ENCODE assay signal across 9 cellular contexts in genomic region chr11:116217006-116217405, GRCh38.
DNase-seq lines count a peak whose midpoint lies in the region; ATAC-seq and TF ChIP-seq lines count a peak whose summit lies in the region.
"Had no signal": no experiment of that assay in that cellular context is flagged by ENCODE, and none has a peak within 500 bp of the region (broad histone marks: within the 10 kb centered on the region; RNA-seq: fewer than 3 reads in every experiment).

No MANE protein-coding gene starts in this region.

- H3K4me3 ChIP-seq in BJ (ENCODE audit: low read depth, low read length) = no peak overlapping the region
- no peak overlapping the region for H3K4me3 ChIP-seq in foreskin fibroblast (ENCODE audit: low read depth in 1 of 2, low read length in 2 of 2)
- no peak overlapping the region for H3K4me3 ChIP-seq in spleen

- H3K36me3 ChIP-seq in BJ (ENCODE audit: control insufficient read depth, insufficient read depth, low read length) (no peaks in the 10 kb centered on the region), spleen (no peaks in the 10 kb centered on the region)

- CTCF ChIA-PET in BJ (lab: Yijun Ruan, JAX) = interaction anchor here (0.6 to 4.2 kb wide), 16 partner anchors 9 to 1442 kb away, joined by 3 to 20 read pairs (median 4); no protein-coding TSS in a partner anchor

- intact Hi-C loops in spleen (cut with DNase I; ENCODE audit: low total_unique reads) = no loop called here

- TF ChIP-seq POLR2A in spleen (IDR thresholded peaks at IDR 0.05) = no peak

- TF ChIP-seq CTCF in BJ (IDR thresholded peaks at IDR 0.05; ENCODE audit: insufficient read depth, low read depth, low read length) = peak; percentile 83
- peak; percentile 69 for TF ChIP-seq CTCF in GM12874 (IDR thresholded peaks at IDR 0.05; ENCODE audit: insufficient read depth, low read depth, low read length)
- TF ChIP-seq CTCF in foreskin fibroblast (IDR thresholded peaks at IDR 0.05; ENCODE audit: low read depth, low read length) = peak; percentile 69
- TF ChIP-seq CTCF in spleen (IDR thresholded peaks at IDR 0.05 in 8 of 11, conservative IDR thresholded peaks at IDR 0.05 in 3 of 11) = peak in 8 of 11 experiments; percentile 7 to 71 (median 38)

- H3K27ac ChIP-seq in spleen = no peak overlapping the region
- H3K27ac ChIP-seq: KMS-11 had no signal

- DNase-seq in BJ (ENCODE audit: low read depth) = no peak
- peak; percentile 35 for DNase-seq in SKM-1 (lab: John Stamatoyannopoulos, UW; ENCODE audit: unreplicated experiment)
- DNase-seq in foreskin fibroblast = peak in 1 of 2 donors; percentile 8
- no peak for DNase-seq in spleen
- no peak for DNase-seq in germinal center (ENCODE audit: low spot score)
- no peak for DNase-seq in GOT3 (lab: John Stamatoyannopoulos, UW)

- H3K27me3 ChIP-seq in BJ (ENCODE audit: control insufficient read depth, insufficient read depth, low read length) (no peaks in the 10 kb centered on the region), spleen (replicated peaks in 1 of 7) (peaks cover 0 to 4% (median 0%) of the 10 kb centered on the region in 7 donors)

- WGBS in spleen, 5 donors = 4 to 44% (median 5%) methylated on average over 6 of the region's 6 CpGs

- no peaks in the 10 kb centered on the region for H3K4me1 ChIP-seq in spleen

- no peak for ATAC-seq in HG02763 (IDR thresholded peaks at IDR 0.05; ENCODE audit: unreplicated experiment)

- peaks cover 0 to 4% (median 0%) of the 10 kb centered on the region in 8 donors for H3K9me3 ChIP-seq in spleen

- POLR2A ChIA-PET in BJ (lab: Charles Lee) = no interaction called here
